Comparison of ENCODE assay signal across 9 cellular contexts in genomic region chr3:174125267-174125844, GRCh38.
A peak's percentile ranks its signal among the peaks of the same experiment; 100 is the strongest.
DNase-seq lines count a peak whose midpoint lies in the region; ATAC-seq and TF ChIP-seq lines count a peak whose summit lies in the region.
"Had no signal": no experiment of that assay in that cellular context is flagged by ENCODE, and none has a peak within 500 bp of the region (broad histone marks: within the 10 kb centered on the region; RNA-seq: fewer than 3 reads in every experiment).

No MANE protein-coding gene starts in this region.

- no peaks in the 10 kb centered on the region for H3K9me3 ChIP-seq in OCI-LY3 (ENCODE audit: insufficient read depth, low read length)
- H3K9me3 ChIP-seq: thyroid gland had no signal

- POLR2A ChIA-PET in naive thymus-derived CD8-positive, alpha-beta T cell (lab: Charles Lee): no interaction called here

- no peak overlapping the region for H2AFZ ChIP-seq in OCI-LY3 (ENCODE audit: low read depth, low read length)

- no peak for ATAC-seq in HG02610 (IDR thresholded peaks at IDR 0.05; ENCODE audit: unreplicated experiment)
- no peak for ATAC-seq in naive thymus-derived CD8-positive, alpha-beta T cell

- no peaks in the 10 kb centered on the region for H3K27me3 Mint-ChIP-seq in naive thymus-derived CD8-positive, alpha-beta T cell

- no peak for TF ChIP-seq EP300 in Ishikawa (IDR thresholded peaks at IDR 0.05; ENCODE audit: borderline replicate concordance)

- H3K9me3 Mint-ChIP-seq in naive thymus-derived CD8-positive, alpha-beta T cell: no peaks in the 10 kb centered on the region

- no peaks in the 10 kb centered on the region for H3K36me3 Mint-ChIP-seq in naive thymus-derived CD8-positive, alpha-beta T cell

- H3K27me3 ChIP-seq in OCI-LY3 (ENCODE audit: low read depth, low read length): no peaks in the 10 kb centered on the region
- H3K27me3 ChIP-seq: thyroid gland had no signal

- no peak overlapping the region for H3K4me2 ChIP-seq in OCI-LY3 (ENCODE audit: low read length)

- H3K4me1 ChIP-seq in OCI-LY3 (ENCODE audit: low read length): no peaks in the 10 kb centered on the region
- H3K4me1 ChIP-seq: thyroid gland had no signal

- no peaks in the 10 kb centered on the region for H3K79me2 ChIP-seq in OCI-LY3 (ENCODE audit: low read length)

- H3K4me3 Mint-ChIP-seq in naive thymus-derived CD8-positive, alpha-beta T cell: no peak overlapping the region

- peak; percentile 61 for DNase-seq in COLO829 (ENCODE audit: low spot score)
- DNase-seq in foreskin melanocyte: peak; percentile 52
- DNase-seq in amniotic stem cell (lab: John Stamatoyannopoulos, UW): no peak
- DNase-seq in activated naive CD4-positive, alpha-beta T cell (lab: John Stamatoyannopoulos, UW): no peak
- DNase-seq in naive thymus-derived CD8-positive, alpha-beta T cell: no peak

- H3K9ac ChIP-seq in OCI-LY3 (ENCODE audit: low read length): no peak overlapping the region

- no peak overlapping the region for H3K4me3 ChIP-seq in OCI-LY3 (ENCODE audit: low read length)
- H3K4me3 ChIP-seq: thyroid gland had no signal

- H3K27ac ChIP-seq in OCI-LY3 (ENCODE audit: low read length): no peak overlapping the region
- H3K27ac ChIP-seq: thyroid gland had no signal

- H4K20me1 ChIP-seq in OCI-LY3 (ENCODE audit: insufficient read depth, low read length): no peaks in the 10 kb centered on the region

- no peaks in the 10 kb centered on the region for H3K36me3 ChIP-seq in OCI-LY3 (replicated peaks; ENCODE audit: low read depth, low read length)
- H3K36me3 ChIP-seq: thyroid gland had no signal

- peak; percentile 95 for TF ChIP-seq RAD21 in Ishikawa (IDR thresholded peaks at IDR 0.05; ENCODE audit: low read depth)

- H3K4me1 Mint-ChIP-seq in naive thymus-derived CD8-positive, alpha-beta T cell: no peaks in the 10 kb centered on the region

- H3K27ac Mint-ChIP-seq in naive thymus-derived CD8-positive, alpha-beta T cell: no peak overlapping the region

- TF ChIP-seq CTCF in OCI-LY3 (IDR thresholded peaks at IDR 0.05; ENCODE audit: low read depth, low read length): peak; percentile 90

TF ChIP-seq in Ishikawa, 13 proteins besides CTCF, POLR2A, EP300 and RAD21:
- no peak for TF ChIP-seq TAF1 (IDR thresholded peaks at IDR 0.05; ENCODE audit: low read depth)
- no peak for TF ChIP-seq TCF12 (IDR thresholded peaks at IDR 0.05; ENCODE audit: low read depth)
- no peak for TF ChIP-seq EGR1 (IDR thresholded peaks at IDR 0.05)
- TF ChIP-seq FOXM1 (IDR thresholded peaks at IDR 0.05; ENCODE audit: borderline replicate concordance, low read depth): no peak
- TF ChIP-seq CEBPB (IDR thresholded peaks at IDR 0.05): no peak
- TF ChIP-seq ZBTB7A (IDR thresholded peaks at IDR 0.05; ENCODE audit: low read depth): no peak

Comparison
In these comparisons a context has a peak if more than half of its experiments do, and no peak if none do; other contexts are left out.
1. DNase-seq: peak in COLO829 (single experiment) and foreskin melanocyte (single experiment); none in amniotic stem cell (single experiment), activated naive CD4-positive, alpha-beta T cell (0 of 4) and naive thymus-derived CD8-positive, alpha-beta T cell (0 of 10).